Comparison of ENCODE assay signal across 6 cellular contexts in genomic region chr17:81868674-81869220, GRCh38. TPM values are rescaled to one million over a fixed set of nuclear protein-coding genes. Genes with fewer than 3 reads are reported as not detected.
DNase-seq lines count a peak whose midpoint lies in the region; TF ChIP-seq lines count a peak whose summit lies in the region.

No MANE protein-coding gene starts in this region.

- H3K27me3 Mint-ChIP-seq in activated CD4-positive, alpha-beta T cell treated with anti-CD3 and anti-CD28 coated beads, Interleukin-2, amount 10 ng/mL, durations not matched to agents 24 days and 14 days = no peaks in the 10 kb centered on the region
- H3K27me3 Mint-ChIP-seq in glutamatergic neuron (ENCODE audit: unreplicated experiment) = peaks cover 7% of the 10 kb centered on the region

- H3K36me3 ChIP-seq in brain microvascular endothelial cell (replicated peaks) (peaks cover 24% of the 10 kb centered on the region), osteoblast (ENCODE audit: insufficient read depth, low read length) (peaks cover 49% of the 10 kb centered on the region)

- no peak for DNase-seq in activated CD4-positive, alpha-beta T cell treated with anti-CD3 and anti-CD28 coated beads, Interleukin-2, amount 10 ng/mL, durations not matched to agents 24 days and 14 days
- no peak for DNase-seq in activated CD4-positive, alpha-beta T cell treated with anti-CD3 and anti-CD28 coated beads for 1 hour
- DNase-seq in brain microvascular endothelial cell (peak; percentile 79), osteoblast (ENCODE audit: insufficient read length, low spot score, missing footprints) (peak; percentile 95), glutamatergic neuron (no peak)
- DNase-seq in NK-92 treated with Interleukin-12 subunit alpha and Interleukin-12 subunit beta, amount 100 ng/mL, for 24 hours (lab: John Stamatoyannopoulos, UW) = no peak

- H3K4me3 ChIP-seq in brain microvascular endothelial cell (ENCODE audit: low read depth, low read length) = peak overlapping the region; percentile 83
- peak overlapping the region; percentile 92 for H3K4me3 ChIP-seq in osteoblast (ENCODE audit: insufficient read depth, low read length)

- H3K9me3 ChIP-seq in osteoblast (ENCODE audit: low read depth, low read length) = no peaks in the 10 kb centered on the region

- peaks cover 23% of the 10 kb centered on the region for H3K4me1 ChIP-seq in osteoblast (ENCODE audit: insufficient read depth, low read length)

- H3K27ac ChIP-seq in brain microvascular endothelial cell (peak overlapping the region; percentile 7), osteoblast (ENCODE audit: low read depth, low read length) (peak overlapping the region; percentile 37)

- peak overlapping the region; percentile 92 for H3K4me3 Mint-ChIP-seq in activated CD4-positive, alpha-beta T cell treated with anti-CD3 and anti-CD28 coated beads, Interleukin-2, amount 10 ng/mL, durations not matched to agents 24 days and 14 days
- no peak overlapping the region for H3K4me3 Mint-ChIP-seq in glutamatergic neuron (ENCODE audit: unreplicated experiment)

- H3K9me3 Mint-ChIP-seq in activated CD4-positive, alpha-beta T cell treated with anti-CD3 and anti-CD28 coated beads, Interleukin-2, amount 10 ng/mL, durations not matched to agents 24 days and 14 days = no peaks in the 10 kb centered on the region
- peaks cover 12% of the 10 kb centered on the region for H3K9me3 Mint-ChIP-seq in glutamatergic neuron (ENCODE audit: unreplicated experiment)

- H3K27ac Mint-ChIP-seq in activated CD4-positive, alpha-beta T cell treated with anti-CD3 and anti-CD28 coated beads, Interleukin-2, amount 10 ng/mL, durations not matched to agents 24 days and 14 days = peak overlapping the region; percentile 91
- no peak overlapping the region for H3K27ac Mint-ChIP-seq in glutamatergic neuron (ENCODE audit: unreplicated experiment)

- H3K4me1 Mint-ChIP-seq in activated CD4-positive, alpha-beta T cell treated with anti-CD3 and anti-CD28 coated beads, Interleukin-2, amount 10 ng/mL, durations not matched to agents 24 days and 14 days = peaks cover 34% of the 10 kb centered on the region
- peaks cover 3% of the 10 kb centered on the region for H3K4me1 Mint-ChIP-seq in glutamatergic neuron (ENCODE audit: low read depth, unreplicated experiment)

- intact Hi-C loops in activated CD4-positive, alpha-beta T cell treated with anti-CD3 and anti-CD28 coated beads, Interleukin-2, amount 10 ng/mL, durations not matched to agents 24 days and 14 days (cut with micrococcal nuclease) = no loop called here

- H3K36me3 Mint-ChIP-seq in activated CD4-positive, alpha-beta T cell treated with anti-CD3 and anti-CD28 coated beads, Interleukin-2, amount 10 ng/mL, durations not matched to agents 24 days and 14 days (ENCODE audit: low read depth) = peaks cover 45% of the 10 kb centered on the region
- H3K36me3 Mint-ChIP-seq in glutamatergic neuron (ENCODE audit: unreplicated experiment) = no peaks in the 10 kb centered on the region

- H3K27me3 ChIP-seq in brain microvascular endothelial cell (replicated peaks) (no peaks in the 10 kb centered on the region), osteoblast (ENCODE audit: insufficient read depth, low read length) (no peaks in the 10 kb centered on the region)

- TF ChIP-seq CTCF in brain microvascular endothelial cell (IDR thresholded peaks at IDR 0.05; ENCODE audit: low read depth, low read length, missing control alignments) (no peak), osteoblast (IDR thresholded peaks at IDR 0.05; ENCODE audit: extremely low read depth, low read depth, low read length) (no peak), glutamatergic neuron (IDR thresholded peaks at IDR 0.05; ENCODE audit: partially characterized antibody, unreplicated experiment) (no peak)

- in situ Hi-C loops in brain microvascular endothelial cell (cut with HindIII; ENCODE audit: low pct_ligation_motif_present, low sequenced_read_pairs) = no loop called here

- H4K20me1 ChIP-seq in osteoblast (ENCODE audit: insufficient read depth, low read length) = peaks cover 48% of the 10 kb centered on the region

- peak overlapping the region; percentile 88 for H3K4me2 ChIP-seq in osteoblast (ENCODE audit: insufficient read depth, low read length)

- peaks cover 52% of the 10 kb centered on the region for H3K79me2 ChIP-seq in osteoblast (ENCODE audit: insufficient read depth, low read length)

- H2AFZ ChIP-seq in osteoblast (ENCODE audit: low read length) = no peak overlapping the region

RNA-seq across cellular contexts. Expression of gene ARHGDIA, which starts 2.4 kb away (rescaled TPM):
- 697 and 714 TPM in 2 replicates for total RNA-seq in activated CD4-positive, alpha-beta T cell treated with anti-CD3 and anti-CD28 coated beads, Interleukin-2, amount 10 ng/mL, durations not matched to agents 24 days and 14 days
- 120 and 133 TPM in 2 replicates for total RNA-seq in osteoblast
- 432 TPM for total RNA-seq in glutamatergic neuron (ENCODE audit: unreplicated experiment)

RNA-seq across cellular contexts. Expression of gene P4HB, which starts 8.4 kb away (rescaled TPM):
- 458 and 507 TPM in 2 replicates for total RNA-seq in activated CD4-positive, alpha-beta T cell treated with anti-CD3 and anti-CD28 coated beads, Interleukin-2, amount 10 ng/mL, durations not matched to agents 24 days and 14 days
- total RNA-seq in osteoblast (1,119 and 1,240 TPM in 2 replicates), glutamatergic neuron (ENCODE audit: unreplicated experiment) (259 TPM)

RNA-seq across cellular contexts. Expression of gene ALYREF, which starts 22.6 kb away (rescaled TPM):
- total RNA-seq in activated CD4-positive, alpha-beta T cell treated with anti-CD3 and anti-CD28 coated beads, Interleukin-2, amount 10 ng/mL, durations not matched to agents 24 days and 14 days = 254 and 264 TPM in 2 replicates
- total RNA-seq in osteoblast = 58.0 and 60.1 TPM in 2 replicates
- total RNA-seq in glutamatergic neuron (ENCODE audit: unreplicated experiment) = 80.6 TPM

RNA-seq across cellular contexts. Expression of gene ANAPC11, which starts 22.8 kb away (rescaled TPM):
- 132 and 135 TPM in 2 replicates for total RNA-seq in activated CD4-positive, alpha-beta T cell treated with anti-CD3 and anti-CD28 coated beads, Interleukin-2, amount 10 ng/mL, durations not matched to agents 24 days and 14 days
- total RNA-seq in osteoblast = 105 and 123 TPM in 2 replicates
- 118 TPM for total RNA-seq in glutamatergic neuron (ENCODE audit: unreplicated experiment)

RNA-seq across cellular contexts. Expression of gene NPB, which starts 33.3 kb away (rescaled TPM):
- 0.30 and 0.40 TPM in 2 replicates for total RNA-seq in activated CD4-positive, alpha-beta T cell treated with anti-CD3 and anti-CD28 coated beads, Interleukin-2, amount 10 ng/mL, durations not matched to agents 24 days and 14 days
- under 0.01 TPM in 1 of 2 replicates, not detected in the other for total RNA-seq in osteoblast
- 0.96 TPM for total RNA-seq in glutamatergic neuron (ENCODE audit: unreplicated experiment)

Comparison
In these comparisons a context has a peak if more than half of its experiments do, and no peak if none do; other contexts are left out.
1. DNase-seq: peak in brain microvascular endothelial cell (single experiment) and osteoblast (single experiment); none in activated CD4-positive, alpha-beta T cell treated with anti-CD3 and anti-CD28 coated beads, Interleukin-2, amount 10 ng/mL, durations not matched to agents 24 days and 14 days (single experiment), activated CD4-positive, alpha-beta T cell treated with anti-CD3 and anti-CD28 coated beads for 1 hour (single experiment), glutamatergic neuron (single experiment) and NK-92 treated with Interleukin-12 subunit alpha and Interleukin-12 subunit beta, amount 100 ng/mL, for 24 hours (single experiment).